17 cellular contexts compared by ENCODE assay signal in the genomic region with DNA sequence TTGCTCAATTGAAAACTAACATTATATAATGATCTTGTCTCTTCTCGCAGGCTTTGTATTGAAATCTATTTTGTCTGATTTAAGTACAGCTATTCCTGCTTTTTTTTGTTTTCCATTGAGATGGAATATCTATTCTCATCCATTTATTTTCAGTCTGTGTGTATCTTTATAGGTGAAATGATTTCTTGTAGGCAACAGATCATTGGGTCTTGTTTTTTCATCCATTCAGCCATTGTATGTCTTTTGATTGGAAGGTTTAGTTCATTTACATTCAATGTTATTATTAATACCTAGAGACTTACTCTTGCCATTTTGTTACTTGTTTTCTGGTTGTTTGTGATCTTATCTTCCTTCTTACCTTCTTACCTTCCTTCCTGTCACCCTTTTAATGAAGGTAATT.
"Had no signal": no experiment of that assay in that cellular context is flagged by ENCODE, and none has a peak within 500 bp of the region (broad histone marks: within the 10 kb centered on the region; RNA-seq: fewer than 3 reads in every experiment).

No MANE protein-coding gene starts in this region.

- H3K27ac Mint-ChIP-seq: activated B cell treated with CpG ODN at 0.5 μM for 24 hours; activated CD4-positive, alpha-beta memory T cell treated with anti-CD3 and anti-CD28 coated beads for 36 hours; activated CD4-positive, alpha-beta memory T cell treated with anti-CD3 and anti-CD28 coated beads, Interleukin-2, amount 10 ng/mL, durations not matched to agents 7 days and 5 days; activated CD4-positive, alpha-beta T cell treated with anti-CD3 and anti-CD28 coated beads for 36 hours; activated CD4-positive, alpha-beta T cell treated with anti-CD3 and anti-CD28 coated beads, Interleukin-2, amount 10 ng/mL, durations not matched to agents 24 days and 14 days; activated CD4-positive, alpha-beta T cell treated with anti-CD3 and anti-CD28 coated beads, Interleukin-2, amount 10 ng/mL, durations not matched to agents 7 days and 5 days; activated CD8-positive, alpha-beta memory T cell treated with anti-CD3 and anti-CD28 coated beads, Interleukin-2, amount 10 ng/mL, durations not matched to agents 7 days and 5 days; activated CD8-positive, alpha-beta T cell treated with anti-CD3 and anti-CD28 coated beads for 36 hours; activated CD8-positive, alpha-beta T cell treated with anti-CD3 and anti-CD28 coated beads, Interleukin-2, amount 10 ng/mL, durations not matched to agents 7 days and 5 days; T-cell; T-helper 1 cell treated with Interleukin-12 subunit alpha and Interleukin-12 subunit beta and Interleukin-4 antibody, amounts not matched to agents 30 μg/mL and 1 μg/mL, for 36 hours; T-helper 17 cell; T-helper 2 cell treated with Interferon-gamma antibody and Interleukin-4, amounts not matched to agents 5 μg/mL and 100 μg/mL, for 36 hours; WTC11 had no signal

- H3K27me3 Mint-ChIP-seq: activated B cell treated with CpG ODN at 0.5 μM for 24 hours; activated CD4-positive, alpha-beta memory T cell treated with anti-CD3 and anti-CD28 coated beads for 36 hours; activated CD4-positive, alpha-beta memory T cell treated with anti-CD3 and anti-CD28 coated beads, Interleukin-2, amount 10 ng/mL, durations not matched to agents 7 days and 5 days; activated CD4-positive, alpha-beta T cell treated with anti-CD3 and anti-CD28 coated beads for 36 hours; activated CD4-positive, alpha-beta T cell treated with anti-CD3 and anti-CD28 coated beads, Interleukin-2, amount 10 ng/mL, durations not matched to agents 24 days and 14 days; activated CD4-positive, alpha-beta T cell treated with anti-CD3 and anti-CD28 coated beads, Interleukin-2, amount 10 ng/mL, durations not matched to agents 7 days and 5 days; activated CD8-positive, alpha-beta memory T cell treated with anti-CD3 and anti-CD28 coated beads, Interleukin-2, amount 10 ng/mL, durations not matched to agents 7 days and 5 days; activated CD8-positive, alpha-beta T cell treated with anti-CD3 and anti-CD28 coated beads for 36 hours; T-helper 17 cell had no signal

- H3K27ac ChIP-seq: VCaP, WERI-Rb-1 had no signal

- ATAC-seq: activated CD4-positive, alpha-beta T cell treated with anti-CD3 and anti-CD28 coated beads for 36 hours; activated CD4-positive, CD25-positive, alpha-beta regulatory T cell treated with anti-CD3 and anti-CD28 coated beads, Interleukin-2, amount 50 U/mL, for 24 hours; activated CD8-positive, alpha-beta memory T cell treated with anti-CD3 and anti-CD28 coated beads, Interleukin-2, amount 10 ng/mL, durations not matched to agents 7 days and 5 days; activated CD8-positive, alpha-beta T cell treated with anti-CD3 and anti-CD28 coated beads for 36 hours; activated CD8-positive, alpha-beta T cell treated with anti-CD3 and anti-CD28 coated beads, Interleukin-2, amount 10 ng/mL, durations not matched to agents 7 days and 5 days; T-cell; T-helper 17 cell; WTC11 had no signal

- H3K4me3 Mint-ChIP-seq: activated B cell treated with CpG ODN at 0.5 μM for 24 hours; activated CD4-positive, alpha-beta memory T cell treated with anti-CD3 and anti-CD28 coated beads for 36 hours; activated CD4-positive, alpha-beta memory T cell treated with anti-CD3 and anti-CD28 coated beads, Interleukin-2, amount 10 ng/mL, durations not matched to agents 7 days and 5 days; activated CD4-positive, alpha-beta T cell treated with anti-CD3 and anti-CD28 coated beads for 36 hours; activated CD4-positive, alpha-beta T cell treated with anti-CD3 and anti-CD28 coated beads, Interleukin-2, amount 10 ng/mL, durations not matched to agents 24 days and 14 days; activated CD4-positive, alpha-beta T cell treated with anti-CD3 and anti-CD28 coated beads, Interleukin-2, amount 10 ng/mL, durations not matched to agents 7 days and 5 days; activated CD8-positive, alpha-beta memory T cell treated with anti-CD3 and anti-CD28 coated beads, Interleukin-2, amount 10 ng/mL, durations not matched to agents 7 days and 5 days; activated CD8-positive, alpha-beta T cell treated with anti-CD3 and anti-CD28 coated beads for 36 hours; activated CD8-positive, alpha-beta T cell treated with anti-CD3 and anti-CD28 coated beads, Interleukin-2, amount 10 ng/mL, durations not matched to agents 7 days and 5 days; T-cell; T-helper 1 cell treated with Interleukin-12 subunit alpha and Interleukin-12 subunit beta and Interleukin-4 antibody, amounts not matched to agents 30 μg/mL and 1 μg/mL, for 36 hours; T-helper 17 cell; T-helper 2 cell treated with Interferon-gamma antibody and Interleukin-4, amounts not matched to agents 5 μg/mL and 100 μg/mL, for 36 hours; WTC11 had no signal

- H3K4me1 Mint-ChIP-seq: activated B cell treated with CpG ODN at 0.5 μM for 24 hours; activated CD4-positive, alpha-beta memory T cell treated with anti-CD3 and anti-CD28 coated beads, Interleukin-2, amount 10 ng/mL, durations not matched to agents 7 days and 5 days; activated CD4-positive, alpha-beta T cell treated with anti-CD3 and anti-CD28 coated beads for 36 hours; activated CD4-positive, alpha-beta T cell treated with anti-CD3 and anti-CD28 coated beads, Interleukin-2, amount 10 ng/mL, durations not matched to agents 24 days and 14 days; activated CD4-positive, alpha-beta T cell treated with anti-CD3 and anti-CD28 coated beads, Interleukin-2, amount 10 ng/mL, durations not matched to agents 7 days and 5 days; activated CD8-positive, alpha-beta memory T cell treated with anti-CD3 and anti-CD28 coated beads, Interleukin-2, amount 10 ng/mL, durations not matched to agents 7 days and 5 days; T-cell; T-helper 17 cell had no signal

- H3K9me3 Mint-ChIP-seq: activated CD4-positive, alpha-beta T cell treated with anti-CD3 and anti-CD28 coated beads, Interleukin-2, amount 10 ng/mL, durations not matched to agents 24 days and 14 days had no signal

- H3K36me3 ChIP-seq: WERI-Rb-1 had no signal

- H3K36me3 Mint-ChIP-seq: activated CD4-positive, alpha-beta memory T cell treated with anti-CD3 and anti-CD28 coated beads for 36 hours; activated CD8-positive, alpha-beta memory T cell treated with anti-CD3 and anti-CD28 coated beads, Interleukin-2, amount 10 ng/mL, durations not matched to agents 7 days and 5 days; T-cell had no signal
